Comparison of ENCODE assay signal across 23 cellular contexts in the genomic region with DNA sequence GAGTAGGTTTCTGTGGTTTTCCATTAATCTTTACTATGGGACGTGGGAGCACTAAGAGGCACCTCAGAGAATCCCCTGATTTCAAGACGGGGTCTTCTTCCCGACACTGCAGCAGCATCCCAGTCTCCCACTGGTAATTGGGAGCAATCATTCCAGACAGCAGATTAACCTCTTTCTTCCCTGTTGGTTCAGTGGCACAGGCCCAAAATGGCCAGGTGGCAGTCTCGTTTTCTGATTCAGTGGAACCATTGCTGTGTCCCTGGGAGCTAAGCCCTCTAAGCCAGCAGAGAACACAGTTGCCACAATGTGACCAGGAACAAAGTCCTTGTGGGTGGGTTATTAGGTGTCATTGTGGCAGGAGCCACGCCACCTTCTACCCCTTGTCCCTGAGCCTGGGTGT.
"Had no signal": no experiment of that assay in that cellular context is flagged by ENCODE, and none has a peak within 500 bp of the region (broad histone marks: within the 10 kb centered on the region; RNA-seq: fewer than 3 reads in every experiment).

No MANE protein-coding gene starts in this region.

- FAIRE-seq: endothelial cell of umbilical vein, frontal cortex, TTC549 had no signal

- H3K27ac ChIP-seq: body of pancreas, cardiac muscle cell, esophagus muscularis mucosa, thyroid gland, WERI-Rb-1 had no signal

- H3K4me3 Mint-ChIP-seq: activated CD8-positive, alpha-beta T cell treated with anti-CD3 and anti-CD28 coated beads, Interleukin-2, amount 10 ng/mL, durations not matched to agents 7 days and 5 days had no signal

- H3K9me3 ChIP-seq: body of pancreas, esophagus muscularis mucosa, thyroid gland had no signal

- H3K36me3 ChIP-seq: cardiac muscle cell, esophagus muscularis mucosa, thyroid gland, WERI-Rb-1 had no signal

- H3K27me3 ChIP-seq: body of pancreas, cardiac muscle cell, thyroid gland had no signal

- ATAC-seq: activated CD8-positive, alpha-beta T cell treated with anti-CD3 and anti-CD28 coated beads, Interleukin-2, amount 10 ng/mL, durations not matched to agents 7 days and 5 days; body of pancreas had no signal

- H3K4me3 ChIP-seq: body of pancreas, cardiac muscle cell, esophagus muscularis mucosa, thyroid gland had no signal

- H3K27ac Mint-ChIP-seq: activated CD8-positive, alpha-beta T cell treated with anti-CD3 and anti-CD28 coated beads, Interleukin-2, amount 10 ng/mL, durations not matched to agents 7 days and 5 days had no signal

- DNase-seq: activated CD4-positive, alpha-beta T cell treated with anti-CD3 and anti-CD28 coated beads, Interleukin-2, amount 50 U/mL, for 1 hour; activated CD4-positive, CD25-positive, alpha-beta regulatory T cell treated with anti-CD3 and anti-CD28 coated beads, Interleukin-2, amount 50 U/mL, for 72 hours; activated CD8-positive, alpha-beta memory T cell treated with anti-CD3 and anti-CD28 coated beads, Interleukin-2, amount 50 U/mL, for 4 hours; activated CD8-positive, alpha-beta T cell treated with anti-CD3 and anti-CD28 coated beads, Interleukin-2, amount 10 ng/mL, durations not matched to agents 7 days and 5 days; activated naive CD4-positive, alpha-beta T cell treated with Interleukin-2 at 50 U/mL for 16 hours; activated T-cell treated with anti-CD3 and anti-CD28 coated beads, Interleukin-2, amount 50 U/mL, for 48 hours; anterior cingulate cortex; body of pancreas; dermis blood vessel endothelial cell; effector CD8-positive, alpha-beta T cell; glutamatergic neuron; left ventricle myocardium superior; occipital lobe; stimulated activated CD4-positive, alpha-beta T cell treated with anti-CD3 and anti-CD28 coated beads, Interleukin-4, amount 100 ng/mL, for 1 hour; stimulated activated naive CD4-positive, alpha-beta T cell; T-helper 1 cell; thyroid gland; WERI-Rb-1 had no signal

- H3K4me1 ChIP-seq: thyroid gland had no signal
